ENCODE assay signal across 15 cellular contexts in genomic region chr4:76867880-76868655, GRCh38. TPM values are rescaled to one million over a fixed set of nuclear protein-coding genes. Genes with fewer than 3 reads are reported as not detected.
DNase-seq lines count a peak whose midpoint lies in the region; ATAC-seq and TF ChIP-seq lines count a peak whose summit lies in the region.
"Had no signal": no experiment of that assay in that cellular context is flagged by ENCODE, and none has a peak within 500 bp of the region (broad histone marks: within the 10 kb centered on the region; RNA-seq: fewer than 3 reads in every experiment).

No MANE protein-coding gene starts in this region.

- no peaks in the 10 kb centered on the region for H3K79me2 ChIP-seq in smooth muscle cell (ENCODE audit: low read depth)

- H3F3A ChIP-seq in smooth muscle cell (ENCODE audit: low read depth): peaks cover 4% of the 10 kb centered on the region

- WGBS in smooth muscle cell (ENCODE audit: low lambda C conversion rate): 73% methylated on average over 16 of the region's 16 CpGs

- intact Hi-C loops in mucosa of descending colon (cut with DNase I, micrococcal nuclease): no loop called here
- intact Hi-C loops in activated T-helper 1 cell treated with anti-CD3 and anti-CD28 coated beads, Interleukin-12 subunit alpha, Interleukin-12 subunit beta, Interleukin-2, Interleukin-4 antibody, amounts not matched to agents 30 ng/mL and 10 ng/mL and 1 ng/mL, durations not matched to agents 14 hours and 24 hours and 36 hours (cut with micrococcal nuclease): no loop called here
- intact Hi-C loops in cardiac septum (cut with DNase I): no loop called here

- H3K27me3 ChIP-seq in HUES48 (ENCODE audit: control insufficient read depth, insufficient read depth, low read length) (no peaks in the 10 kb centered on the region), smooth muscle cell (ENCODE audit: low read depth) (no peaks in the 10 kb centered on the region)
- H3K27me3 ChIP-seq: tibial artery had no signal

- H3K27ac Mint-ChIP-seq in WTC11: peak overlapping the region; percentile 47
- no peak overlapping the region for H3K27ac Mint-ChIP-seq in activated T-helper 1 cell treated with anti-CD3 and anti-CD28 coated beads, Interleukin-12 subunit alpha, Interleukin-12 subunit beta, Interleukin-2, Interleukin-4 antibody, amounts not matched to agents 30 ng/mL and 10 ng/mL and 1 ng/mL, durations not matched to agents 14 hours and 24 hours and 36 hours

- TF ChIP-seq CTCF in WTC11 (IDR thresholded peaks at IDR 0.05) (no peak), mucosa of descending colon (IDR thresholded peaks at IDR 0.05) (no peak), smooth muscle cell (IDR thresholded peaks at IDR 0.05; ENCODE audit: borderline replicate concordance, insufficient read depth, poor library complexity, severe bottlenecking) (no peak)

- DNase-seq in NCI-H1417 (lab: John Stamatoyannopoulos, UW) (peak in 2 of 3 experiments; percentile 7 to 50), NCI-H1417 treated with DMSO at 0.1 percent for 48 hours (lab: John Stamatoyannopoulos, UW) (no peak), WTC11 (ENCODE audit: low spot score) (peak; percentile 65), mucosa of descending colon (peak; percentile 90 to 94 (median 93)), cardiac septum (ENCODE audit: low spot score) (no peak), smooth muscle cell (lab: John Stamatoyannopoulos, UW; ENCODE audit: unreplicated experiment) (no peak)
- DNase-seq in activated T-helper 1 cell treated with anti-CD3 and anti-CD28 coated beads, Interleukin-12 subunit alpha, Interleukin-12 subunit beta, Interleukin-2, Interleukin-4 antibody, amounts not matched to agents 30 ng/mL and 10 ng/mL and 1 ng/mL, durations not matched to agents 14 hours and 24 hours and 36 hours (ENCODE audit: low spot score): no peak
- DNase-seq: activated CD8-positive, alpha-beta memory T cell treated with anti-CD3 and anti-CD28 coated beads, Interleukin-2, amount 50 U/mL, for 4 hours; HCEC 1CT; NCI-H1930; PC-3; tibial artery had no signal

- no peak overlapping the region for H2AFZ ChIP-seq in smooth muscle cell (ENCODE audit: low read depth)

- no peaks in the 10 kb centered on the region for H3K9me3 Mint-ChIP-seq in WTC11
- no peaks in the 10 kb centered on the region for H3K9me3 Mint-ChIP-seq in activated T-helper 1 cell treated with anti-CD3 and anti-CD28 coated beads, Interleukin-12 subunit alpha, Interleukin-12 subunit beta, Interleukin-2, Interleukin-4 antibody, amounts not matched to agents 30 ng/mL and 10 ng/mL and 1 ng/mL, durations not matched to agents 14 hours and 24 hours and 36 hours

- peaks cover 24% of the 10 kb centered on the region for H3K4me1 Mint-ChIP-seq in WTC11
- H3K4me1 Mint-ChIP-seq in activated T-helper 1 cell treated with anti-CD3 and anti-CD28 coated beads, Interleukin-12 subunit alpha, Interleukin-12 subunit beta, Interleukin-2, Interleukin-4 antibody, amounts not matched to agents 30 ng/mL and 10 ng/mL and 1 ng/mL, durations not matched to agents 14 hours and 24 hours and 36 hours (ENCODE audit: low read depth): peaks cover 6% of the 10 kb centered on the region

- CTCF ChIA-PET in WTC11 (lab: Charles Lee): interaction anchor here (0.5 to 1.4 kb wide), 10 partner anchors 8 to 433 kb away, joined by 3 to 6 read pairs (median 3); partner anchors contain the start of gene SHROOM3

- H3K36me3 Mint-ChIP-seq in WTC11: no peaks in the 10 kb centered on the region
- no peaks in the 10 kb centered on the region for H3K36me3 Mint-ChIP-seq in activated T-helper 1 cell treated with anti-CD3 and anti-CD28 coated beads, Interleukin-12 subunit alpha, Interleukin-12 subunit beta, Interleukin-2, Interleukin-4 antibody, amounts not matched to agents 30 ng/mL and 10 ng/mL and 1 ng/mL, durations not matched to agents 14 hours and 24 hours and 36 hours (ENCODE audit: low read depth)

- H3K4me1 ChIP-seq in HUES48 (ENCODE audit: control insufficient read depth, insufficient read depth, low read length) (peaks cover 9% of the 10 kb centered on the region), mucosa of descending colon (ENCODE audit: low read depth) (no peaks in the 10 kb centered on the region), smooth muscle cell (ENCODE audit: low read depth) (no peaks in the 10 kb centered on the region)
- H3K4me1 ChIP-seq: tibial artery had no signal

- ATAC-seq in WTC11 (peak; percentile 75), mucosa of descending colon (peak; percentile 83)
- ATAC-seq: PC-3 had no signal

- H3K4me3 ChIP-seq in HUES48 (ENCODE audit: low read depth, low read length) (no peak overlapping the region), mucosa of descending colon (no peak overlapping the region), smooth muscle cell (no peak overlapping the region)
- H3K4me3 ChIP-seq: tibial artery had no signal

- peaks cover 2% of the 10 kb centered on the region; the same call in 1 of the 2 replicates for H3K27me3 Mint-ChIP-seq in WTC11 (ENCODE audit: low read depth)
- peaks cover 2% of the 10 kb centered on the region for H3K27me3 Mint-ChIP-seq in activated T-helper 1 cell treated with anti-CD3 and anti-CD28 coated beads, Interleukin-12 subunit alpha, Interleukin-12 subunit beta, Interleukin-2, Interleukin-4 antibody, amounts not matched to agents 30 ng/mL and 10 ng/mL and 1 ng/mL, durations not matched to agents 14 hours and 24 hours and 36 hours (ENCODE audit: insufficient read depth)

- POLR2A ChIA-PET in WTC11 (lab: Charles Lee): no interaction called here

- no peaks in the 10 kb centered on the region for H3K9me3 ChIP-seq in HUES48 (ENCODE audit: control insufficient read depth, insufficient read depth, low read length)
- no peaks in the 10 kb centered on the region for H3K9me3 ChIP-seq in mucosa of descending colon
- no peaks in the 10 kb centered on the region for H3K9me3 ChIP-seq in smooth muscle cell (replicated peaks; ENCODE audit: low read depth)
- H3K9me3 ChIP-seq: tibial artery had no signal

- H3K9ac ChIP-seq in HUES48 (ENCODE audit: low read depth, low read length) (no peak overlapping the region), smooth muscle cell (ENCODE audit: low read depth) (no peak overlapping the region)

- no peaks in the 10 kb centered on the region for H3K36me3 ChIP-seq in HUES48 (ENCODE audit: control insufficient read depth, insufficient read depth, low read length)
- H3K36me3 ChIP-seq in mucosa of descending colon (ENCODE audit: low read depth): no peaks in the 10 kb centered on the region
- H3K36me3 ChIP-seq in smooth muscle cell (ENCODE audit: low read depth): no peaks in the 10 kb centered on the region
- H3K36me3 ChIP-seq: tibial artery had no signal

- H3K4me3 Mint-ChIP-seq in WTC11: peak overlapping the region; percentile 39
- H3K4me3 Mint-ChIP-seq in activated T-helper 1 cell treated with anti-CD3 and anti-CD28 coated beads, Interleukin-12 subunit alpha, Interleukin-12 subunit beta, Interleukin-2, Interleukin-4 antibody, amounts not matched to agents 30 ng/mL and 10 ng/mL and 1 ng/mL, durations not matched to agents 14 hours and 24 hours and 36 hours: no peak overlapping the region

- no peak overlapping the region for H3K4me2 ChIP-seq in smooth muscle cell

- H3K27ac ChIP-seq in HUES48 (ENCODE audit: low read depth, low read length): peak overlapping the region; percentile 39
- H3K27ac ChIP-seq in smooth muscle cell (ENCODE audit: low read depth): no peak overlapping the region
- H3K27ac ChIP-seq: tibial artery had no signal

- H4K20me1 ChIP-seq in smooth muscle cell (ENCODE audit: low read depth): no peaks in the 10 kb centered on the region

TF ChIP-seq in WTC11, 78 proteins besides CTCF, POLR2A, EP300 and RAD21 (continues in another document):
- TF ChIP-seq NR3C1 (CRISPR knock-in tag; conservative IDR thresholded peaks at IDR 0.05; ENCODE audit: low read depth) (no peak), ERG (CRISPR knock-in tag; IDR thresholded peaks at IDR 0.05) (no peak), HMGA2 (CRISPR knock-in tag; IDR thresholded peaks at IDR 0.05) (no peak), MXD4 (CRISPR knock-in tag; IDR thresholded peaks at IDR 0.05; ENCODE audit: borderline replicate concordance) (no peak), ZBTB43 (CRISPR knock-in tag; IDR thresholded peaks at IDR 0.05) (no peak), ZNF671 (CRISPR knock-in tag; IDR thresholded peaks at IDR 0.05) (no peak), TEAD1 (CRISPR knock-in tag; IDR thresholded peaks at IDR 0.05) (no peak), ZNF138 (CRISPR knock-in tag; conservative IDR thresholded peaks at IDR 0.05) (no peak), GRHL2 (CRISPR knock-in tag; IDR thresholded peaks at IDR 0.05; ENCODE audit: insufficient replicate concordance, severe bottlenecking) (no peak), RORB (CRISPR knock-in tag; IDR thresholded peaks at IDR 0.05) (no peak), NFE2L1 (CRISPR knock-in tag; IDR thresholded peaks at IDR 0.05) (peak; percentile 94), SP1 (CRISPR knock-in tag; conservative IDR thresholded peaks at IDR 0.05) (0 out of 2 replicates have a peak, but pooled peaks have one; percentile 15)

RNA-seq across cellular contexts. Expression of gene SOWAHB, which starts 29.9 kb away (rescaled TPM):
- total RNA-seq in WTC11 (2021) (1.3 to 1.6 TPM (median 1.5 TPM) in 3 replicates), mucosa of descending colon (10 to 100 TPM in 2 of 3 donors, 1 to 10 TPM in 1; 8.6 to 27.0 (median 24.8) TPM), cardiac septum (0.08 TPM), smooth muscle cell (4.6 and 8.7 TPM in 2 replicates)
- total RNA-seq in activated T-helper 1 cell treated with anti-CD3 and anti-CD28 coated beads, Interleukin-12 subunit alpha, Interleukin-12 subunit beta, Interleukin-2, Interleukin-4 antibody, amounts not matched to agents 30 ng/mL and 10 ng/mL and 1 ng/mL, durations not matched to agents 14 hours and 24 hours and 36 hours: not detected in 2 replicates
- polyA plus RNA-seq in smooth muscle cell: 0.81 and 6.8 TPM in 2 replicates
- total RNA-seq: A172, HT1080 had no signal

Comparison
In these comparisons a context has a peak if more than half of its experiments do, and no peak if none do; other contexts are left out.
1. DNase-seq: peak in NCI-H1417 (2 of 3), WTC11 (single experiment) and mucosa of descending colon (3 of 3); none in NCI-H1417 treated with DMSO at 0.1 percent for 48 hours (single experiment), activated T-helper 1 cell treated with anti-CD3 and anti-CD28 coated beads, Interleukin-12 subunit alpha, Interleukin-12 subunit beta, Interleukin-2, Interleukin-4 antibody, amounts not matched to agents 30 ng/mL and 10 ng/mL and 1 ng/mL, durations not matched to agents 14 hours and 24 hours and 36 hours (single experiment), cardiac septum (single experiment) and smooth muscle cell (single experiment).